ENCODE assay signal across 25 cellular contexts in genomic region chr16:74842413-74842812, GRCh38.
DNase-seq lines count a peak whose midpoint lies in the region; TF ChIP-seq lines count a peak whose summit lies in the region.
"Had no signal": no experiment of that assay in that cellular context is flagged by ENCODE, and none has a peak within 500 bp of the region (broad histone marks: within the 10 kb centered on the region; RNA-seq: fewer than 3 reads in every experiment).

No MANE protein-coding gene starts in this region.

- H2AFZ ChIP-seq in Loucy (ENCODE audit: low read length): no peak overlapping the region
- H2AFZ ChIP-seq: GM23248 had no signal

- POLR2A ChIA-PET in GM10248 (lab: Yijun Ruan, JAX): no interaction called here

- no peaks in the 10 kb centered on the region for H3K9me3 Mint-ChIP-seq in nephron progenitor cell
- H3K9me3 Mint-ChIP-seq: activated B cell treated with CpG ODN at 0.5 μM for 24 hours; activated naive CD8-positive, alpha-beta T cell treated with anti-CD3 and anti-CD28 coated beads, Interleukin-2, amount 10 ng/mL, durations not matched to agents 7 days and 5 days; CD4-positive, alpha-beta T cell; immature natural killer cell; nephron had no signal

- no peak overlapping the region for H3K4me3 Mint-ChIP-seq in nephron progenitor cell
- H3K4me3 Mint-ChIP-seq: activated B cell treated with CpG ODN at 0.5 μM for 24 hours; activated naive CD8-positive, alpha-beta T cell treated with anti-CD3 and anti-CD28 coated beads, Interleukin-2, amount 10 ng/mL, durations not matched to agents 7 days and 5 days; CD4-positive, alpha-beta T cell; immature natural killer cell; nephron had no signal

- H3K36me3 Mint-ChIP-seq in nephron progenitor cell (ENCODE audit: low read depth): no peaks in the 10 kb centered on the region
- H3K36me3 Mint-ChIP-seq: activated naive CD8-positive, alpha-beta T cell treated with anti-CD3 and anti-CD28 coated beads, Interleukin-2, amount 10 ng/mL, durations not matched to agents 7 days and 5 days; immature natural killer cell had no signal

- peak; percentile 15 for DNase-seq in G401 (ENCODE audit: low spot score)
- peak; percentile 18 for DNase-seq in amniotic epithelial cell (ENCODE audit: low read depth)
- no peak for DNase-seq in nephron progenitor cell
- DNase-seq in GM10248 (ENCODE audit: extremely low spot score): no peak
- DNase-seq in activated T-cell treated with anti-CD3 and anti-CD28 coated beads, Interleukin-2, amount 50 U/mL, for 48 hours: no peak
- no peak for DNase-seq in GF-D8 (lab: John Stamatoyannopoulos, UW)
- DNase-seq: activated B cell treated with CpG ODN at 0.5 μM for 24 hours; activated CD4-positive, alpha-beta T cell treated with anti-CD3 and anti-CD28 coated beads, Interleukin-2, amount 50 U/mL, for 48 hours; activated CD8-positive, alpha-beta memory T cell treated with anti-CD3 and anti-CD28 coated beads, Interleukin-2, amount 50 U/mL, for 48 hours; activated naive CD8-positive, alpha-beta T cell treated with anti-CD3 and anti-CD28 coated beads, Interleukin-2, amount 10 ng/mL, durations not matched to agents 7 days and 5 days; CD4-positive, alpha-beta T cell; effector CD8-positive, alpha-beta T cell; erythroblast; GDM1; GM23248; hippocampal formation; immature natural killer cell; NCI-H1436 treated with DMSO at 0.1 percent for 48 hours; pancreas; stimulated activated naive CD8-positive, alpha-beta T cell treated with anti-CD3 and anti-CD28 coated beads, Interleukin-15, Interleukin-2, amounts not matched to agents 100 U/mL and 50 U/mL, for 24 hours; T1000 had no signal

- CTCF ChIA-PET in GM10248 (lab: Yijun Ruan, JAX): interaction anchor here (4.8 kb wide), 1 partner anchor 20 kb away, joined by 22 read pairs; no protein-coding TSS in a partner anchor

- H3K9me2 ChIP-seq in Loucy (replicated peaks; ENCODE audit: low read depth, low read length): no peaks in the 10 kb centered on the region

- H3K4me3 ChIP-seq in Loucy (ENCODE audit: low read length, poor library complexity, severe bottlenecking): peak overlapping the region; percentile 4
- H3K4me3 ChIP-seq: gastroesophageal sphincter, GM23248, pancreas, thoracic aorta had no signal

- peak overlapping the region; percentile 47 for H3K4me2 ChIP-seq in Loucy (ENCODE audit: low read depth, low read length, poor library complexity, severe bottlenecking)

- TF ChIP-seq CTCF in Loucy (conservative IDR thresholded peaks at IDR 0.05; ENCODE audit: low read length): no peak
- no peak for TF ChIP-seq CTCF in nephron progenitor cell (IDR thresholded peaks at IDR 0.05)
- no peak for TF ChIP-seq CTCF in GM10248 (IDR thresholded peaks at IDR 0.05; ENCODE audit: control extremely low read depth, extremely low read depth, low read depth, missing control alignments)

- no peaks in the 10 kb centered on the region for H4K20me1 ChIP-seq in Loucy (ENCODE audit: insufficient read depth, low read length, poor library complexity, severe bottlenecking)

- no peaks in the 10 kb centered on the region for H3K9me3 ChIP-seq in Loucy (ENCODE audit: insufficient read depth, low read depth, low read length)
- H3K9me3 ChIP-seq: gastroesophageal sphincter, pancreas, thoracic aorta had no signal

- H3F3A ChIP-seq in Loucy (ENCODE audit: low read depth): no peaks in the 10 kb centered on the region

- in situ Hi-C loops in G401 (cut with HindIII; ENCODE audit: low sequenced_read_pairs): no loop called here

- no peaks in the 10 kb centered on the region for H3K36me3 ChIP-seq in Loucy (ENCODE audit: insufficient read depth, low read length)
- H3K36me3 ChIP-seq: gastroesophageal sphincter, pancreas, thoracic aorta had no signal

- H3K27ac Mint-ChIP-seq in nephron progenitor cell: peak overlapping the region; percentile 64
- H3K27ac Mint-ChIP-seq: activated B cell treated with CpG ODN at 0.5 μM for 24 hours; activated naive CD8-positive, alpha-beta T cell treated with anti-CD3 and anti-CD28 coated beads, Interleukin-2, amount 10 ng/mL, durations not matched to agents 7 days and 5 days; CD4-positive, alpha-beta T cell; immature natural killer cell; nephron had no signal

- peaks cover 5% of the 10 kb centered on the region for H3K4me1 Mint-ChIP-seq in nephron progenitor cell
- H3K4me1 Mint-ChIP-seq: activated B cell treated with CpG ODN at 0.5 μM for 24 hours, immature natural killer cell, nephron had no signal

- H3K79me2 ChIP-seq in Loucy (ENCODE audit: insufficient read depth, low read length): no peaks in the 10 kb centered on the region

- peak overlapping the region; percentile 30 for H3K9ac ChIP-seq in Loucy (ENCODE audit: low read depth, low read length, poor library complexity, severe bottlenecking)
- H3K9ac ChIP-seq: GM23248 had no signal

- H3K27me3 Mint-ChIP-seq in nephron progenitor cell (ENCODE audit: low read depth, poor library complexity): peaks cover 4% of the 10 kb centered on the region
- H3K27me3 Mint-ChIP-seq: CD4-positive, alpha-beta T cell had no signal

- H3K4me1 ChIP-seq in Loucy (ENCODE audit: insufficient read depth, low read length, poor library complexity, severe bottlenecking): peaks cover 6% of the 10 kb centered on the region

- H3K27me3 ChIP-seq in Loucy (ENCODE audit: insufficient read depth, low read length, poor library complexity, severe bottlenecking): no peaks in the 10 kb centered on the region
- H3K27me3 ChIP-seq: gastroesophageal sphincter, pancreas had no signal

Comparison
In these comparisons a context has a peak if more than half of its experiments do, and no peak if none do; other contexts are left out.
1. DNase-seq: peak in G401 (single experiment) and amniotic epithelial cell (single experiment); none in nephron progenitor cell (single experiment), GM10248 (single experiment), activated T-cell treated with anti-CD3 and anti-CD28 coated beads, Interleukin-2, amount 50 U/mL, for 48 hours (0 of 2) and GF-D8 (single experiment).